In genomic region chr12:4282892-4283511, GRCh38 we compare ENCODE assay signal across 11 cellular contexts. TPM values are rescaled to one million over a fixed set of nuclear protein-coding genes. Genes with fewer than 3 reads are reported as not detected.
DNase-seq lines count a peak whose midpoint lies in the region; ATAC-seq and TF ChIP-seq lines count a peak whose summit lies in the region.
"Had no signal": no experiment of that assay in that cellular context is flagged by ENCODE, and none has a peak within 500 bp of the region (broad histone marks: within the 10 kb centered on the region; RNA-seq: fewer than 3 reads in every experiment).

No MANE protein-coding gene starts in this region.

- WGBS in trophoblast cell (ENCODE audit: extremely low coverage, insufficient coverage, insufficient read length): no CpG with 5 or more reads among the region's 12 CpGs

- H3K4me2 ChIP-seq in GM23338: no peak overlapping the region
- H3K4me2 ChIP-seq in trophoblast cell (ENCODE audit: low read length): no peak overlapping the region

- CTCF ChIA-PET in CD8-positive, alpha-beta memory T cell (lab: Charles Lee): interaction anchor here (1.2 to 1.3 kb wide), 2 partner anchors 23 to 285 kb away, joined by 3 read pairs; no protein-coding TSS in a partner anchor
- CTCF ChIA-PET in RWPE1 (lab: Yijun Ruan, JAX): no interaction called here

- peaks cover 97% of the 10 kb centered on the region for H3K79me2 ChIP-seq in GM23338 (replicated peaks; ENCODE audit: insufficient read depth)
- H3K79me2 ChIP-seq in trophoblast cell (ENCODE audit: control insufficient read depth, insufficient read depth, low read length, poor library complexity): no peaks in the 10 kb centered on the region

- H3K9ac ChIP-seq in trophoblast cell (ENCODE audit: low read length): no peak overlapping the region

- no peaks in the 10 kb centered on the region for H3K27me3 ChIP-seq in CD8-positive, alpha-beta memory T cell (ENCODE audit: insufficient read depth, low read length, poor library complexity, severe bottlenecking)
- H3K27me3 ChIP-seq in GM23338 (ENCODE audit: insufficient read depth): no peaks in the 10 kb centered on the region
- no peaks in the 10 kb centered on the region for H3K27me3 ChIP-seq in trophoblast cell (ENCODE audit: insufficient read depth, low read length)
- H3K27me3 ChIP-seq: right atrium auricular region had no signal

- H3K14ac ChIP-seq in trophoblast cell (ENCODE audit: low read length): no peak overlapping the region

- H3K4me3 ChIP-seq in CD8-positive, alpha-beta memory T cell (ENCODE audit: low read length): no peak overlapping the region
- H3K4me3 ChIP-seq in GM23338: no peak overlapping the region
- no peak overlapping the region for H3K4me3 ChIP-seq in trophoblast cell (ENCODE audit: low read depth, low read length)
- H3K4me3 ChIP-seq: right atrium auricular region had no signal

- H3K79me1 ChIP-seq in trophoblast cell (ENCODE audit: low read length): no peaks in the 10 kb centered on the region

- POLR2A ChIA-PET in CD8-positive, alpha-beta memory T cell (lab: Charles Lee): no interaction called here
- POLR2A ChIA-PET in naive thymus-derived CD8-positive, alpha-beta T cell (lab: Charles Lee): interaction anchor here (0.8 to 1.6 kb wide), 2 partner anchors 13 to 43 kb away, joined by 3 to 4 read pairs; no protein-coding TSS in a partner anchor
- POLR2A ChIA-PET in RWPE1 (lab: Yijun Ruan, JAX; ENCODE audit: low non-redundant PET): no interaction called here

- no peak overlapping the region for H3K4me3 Mint-ChIP-seq in CD8-positive, alpha-beta memory T cell
- H3K4me3 Mint-ChIP-seq in GM23338: no peak overlapping the region; the same call in 2 of the 3 replicates
- peak overlapping the region; percentile 30 for H3K4me3 Mint-ChIP-seq in activated naive CD8-positive, alpha-beta T cell treated with anti-CD3 and anti-CD28 coated beads for 36 hours
- no peak overlapping the region for H3K4me3 Mint-ChIP-seq in naive thymus-derived CD8-positive, alpha-beta T cell
- H3K4me3 Mint-ChIP-seq: dendritic cell treated with granulocyte-macrophage colony-stimulating factor and Interleukin-4, amounts not matched to agents 40 ng/mL and 50 ng/mL, for 4 days had no signal

- TF ChIP-seq CTCF in GM23338 (conservative IDR thresholded peaks at IDR 0.05; ENCODE audit: low read depth in 2 of 2) (peak; percentile 38 to 51), RWPE1 (conservative IDR thresholded peaks at IDR 0.05; ENCODE audit: low read depth) (no peak)

- H3K4me1 ChIP-seq in CD8-positive, alpha-beta memory T cell (ENCODE audit: insufficient read depth, low read length): peaks cover 63% of the 10 kb centered on the region
- H3K4me1 ChIP-seq in GM23338 (ENCODE audit: insufficient read depth) (peaks cover 10% of the 10 kb centered on the region), trophoblast cell (ENCODE audit: control insufficient read depth in 1 of 2, insufficient read depth in 2 of 2, low read length in 2 of 2) (peaks cover 6 to 27% of the 10 kb centered on the region in 2 experiments)

- H3K4me1 Mint-ChIP-seq in CD8-positive, alpha-beta memory T cell: peaks cover 69 to 97% (median 91%) of the 10 kb centered on the region in 3 donors
- peaks cover 67% of the 10 kb centered on the region for H3K4me1 Mint-ChIP-seq in GM23338
- H3K4me1 Mint-ChIP-seq in activated naive CD8-positive, alpha-beta T cell treated with anti-CD3 and anti-CD28 coated beads for 36 hours: peaks cover 88% of the 10 kb centered on the region
- H3K4me1 Mint-ChIP-seq in naive thymus-derived CD8-positive, alpha-beta T cell: peaks cover 44 to 92% (median 81%) of the 10 kb centered on the region in 4 donors

- H3K27ac Mint-ChIP-seq in CD8-positive, alpha-beta memory T cell: peak overlapping the region in 6 of 8 donors; percentile 23 to 58 (median 42)
- H3K27ac Mint-ChIP-seq in GM23338: no peak overlapping the region
- H3K27ac Mint-ChIP-seq in activated naive CD8-positive, alpha-beta T cell treated with anti-CD3 and anti-CD28 coated beads for 36 hours: peak overlapping the region; percentile 83
- peak overlapping the region in 8 of 10 donors; percentile 7 to 88 (median 71) for H3K27ac Mint-ChIP-seq in naive thymus-derived CD8-positive, alpha-beta T cell
- H3K27ac Mint-ChIP-seq: dendritic cell treated with granulocyte-macrophage colony-stimulating factor and Interleukin-4, amounts not matched to agents 40 ng/mL and 50 ng/mL, for 4 days had no signal

- H3K18ac ChIP-seq in trophoblast cell (ENCODE audit: low read length): no peak overlapping the region

- H4K8ac ChIP-seq in trophoblast cell (ENCODE audit: low read depth, low read length): no peak overlapping the region

- peaks cover 0 to 100% (median 23%) of the 10 kb centered on the region in 3 donors for H3K36me3 Mint-ChIP-seq in CD8-positive, alpha-beta memory T cell
- H3K36me3 Mint-ChIP-seq in GM23338 (ENCODE audit: low read depth): peaks cover 100% of the 10 kb centered on the region
- peaks cover 88% of the 10 kb centered on the region for H3K36me3 Mint-ChIP-seq in activated naive CD8-positive, alpha-beta T cell treated with anti-CD3 and anti-CD28 coated beads for 36 hours
- H3K36me3 Mint-ChIP-seq in naive thymus-derived CD8-positive, alpha-beta T cell: peaks cover 0 to 99% (median 15%) of the 10 kb centered on the region in 3 donors

- H2BK5ac ChIP-seq in trophoblast cell (ENCODE audit: low read depth, low read length, poor library complexity): no peak overlapping the region

- H3K4ac ChIP-seq in trophoblast cell (ENCODE audit: low read depth, low read length): no peak overlapping the region

- H2AK5ac ChIP-seq in trophoblast cell (ENCODE audit: low read length): no peak overlapping the region

- ATAC-seq in GM23338: peak; percentile 38
- ATAC-seq in naive thymus-derived CD8-positive, alpha-beta T cell: peak; percentile 30 to 39
- ATAC-seq in HG03469 (IDR thresholded peaks at IDR 0.05; ENCODE audit: unreplicated experiment): no peak
- no peak for ATAC-seq in HG02840 (IDR thresholded peaks at IDR 0.05; ENCODE audit: low FRiP score, unreplicated experiment)

- H2AFZ ChIP-seq in GM23338 (no peak overlapping the region), trophoblast cell (ENCODE audit: insufficient read depth, low read length, poor library complexity) (no peak overlapping the region)

- no peaks in the 10 kb centered on the region for H3K9me3 ChIP-seq in CD8-positive, alpha-beta memory T cell (ENCODE audit: low read length)
- H3K9me3 ChIP-seq in trophoblast cell (ENCODE audit: insufficient read depth, low read depth, low read length): peaks cover 3% of the 10 kb centered on the region
- H3K9me3 ChIP-seq: right atrium auricular region had no signal

- no peak overlapping the region for H4K12ac ChIP-seq in trophoblast cell (ENCODE audit: low read depth, low read length)

- H2BK120ac ChIP-seq in trophoblast cell (ENCODE audit: insufficient read depth, low read length, poor library complexity): no peak overlapping the region

- no peak overlapping the region for H3K23ac ChIP-seq in trophoblast cell (ENCODE audit: low read length)

- H3K9me2 ChIP-seq in GM23338 (ENCODE audit: insufficient read depth): no peaks in the 10 kb centered on the region

- peaks cover 46% of the 10 kb centered on the region for H3F3A ChIP-seq in GM23338 (replicated peaks; ENCODE audit: low read depth)

- H3K27ac ChIP-seq in CD8-positive, alpha-beta memory T cell (ENCODE audit: low read depth, low read length): no peak overlapping the region
- H3K27ac ChIP-seq in GM23338 (ENCODE audit: low read depth) (no peak overlapping the region), RWPE1 (no peak overlapping the region), trophoblast cell (ENCODE audit: low read depth, low read length) (no peak overlapping the region)
- H3K27ac ChIP-seq: C4-2B, right atrium auricular region had no signal

- H4K91ac ChIP-seq in trophoblast cell (ENCODE audit: low read depth, low read length): no peak overlapping the region

- H3K36me3 ChIP-seq in CD8-positive, alpha-beta memory T cell (ENCODE audit: insufficient read depth, low read length): peaks cover 86% of the 10 kb centered on the region
- H3K36me3 ChIP-seq in GM23338 (ENCODE audit: insufficient read depth) (peaks cover 87% of the 10 kb centered on the region), trophoblast cell (ENCODE audit: control insufficient read depth in 1 of 2, insufficient read depth in 2 of 2, low read length in 2 of 2) (peaks cover 78 to 89% of the 10 kb centered on the region in 2 experiments)

- H2BK12ac ChIP-seq in trophoblast cell (ENCODE audit: low read length): no peak overlapping the region

- no peaks in the 10 kb centered on the region for H3K9me3 Mint-ChIP-seq in CD8-positive, alpha-beta memory T cell
- H3K9me3 Mint-ChIP-seq in GM23338: no peaks in the 10 kb centered on the region; the same call in 2 of the 3 replicates
- H3K9me3 Mint-ChIP-seq in activated naive CD8-positive, alpha-beta T cell treated with anti-CD3 and anti-CD28 coated beads for 36 hours: no peaks in the 10 kb centered on the region
- H3K9me3 Mint-ChIP-seq in naive thymus-derived CD8-positive, alpha-beta T cell: no peaks in the 10 kb centered on the region
- H3K9me3 Mint-ChIP-seq: dendritic cell treated with granulocyte-macrophage colony-stimulating factor and Interleukin-4, amounts not matched to agents 40 ng/mL and 50 ng/mL, for 4 days had no signal

- no peaks in the 10 kb centered on the region for H3K27me3 Mint-ChIP-seq in CD8-positive, alpha-beta memory T cell
- peaks cover 31% of the 10 kb centered on the region for H3K27me3 Mint-ChIP-seq in GM23338 (ENCODE audit: insufficient read depth, low read depth, poor library complexity)
- H3K27me3 Mint-ChIP-seq in activated naive CD8-positive, alpha-beta T cell treated with anti-CD3 and anti-CD28 coated beads for 36 hours: no peaks in the 10 kb centered on the region
- no peaks in the 10 kb centered on the region for H3K27me3 Mint-ChIP-seq in naive thymus-derived CD8-positive, alpha-beta T cell

- peaks cover 69% of the 10 kb centered on the region for H4K20me1 ChIP-seq in GM23338 (replicated peaks; ENCODE audit: insufficient read depth)

- DNase-seq in CD8-positive, alpha-beta memory T cell: no peak
- DNase-seq in GM23338 (ENCODE audit: low spot score): peak; percentile 69
- no peak for DNase-seq in activated naive CD8-positive, alpha-beta T cell treated with anti-CD3 and anti-CD28 coated beads for 36 hours
- DNase-seq in naive thymus-derived CD8-positive, alpha-beta T cell: no peak
- DNase-seq in RWPE1 (ENCODE audit: low spot score): no peak
- DNase-seq in trophoblast cell: no peak

RNA-seq across cellular contexts. Expression of gene CCND2, which starts 9.4 kb away (rescaled TPM):
- 100 to 1,000 TPM; 784 to 792 TPM for total RNA-seq in CD8-positive, alpha-beta memory T cell
- polyA plus RNA-seq in CD8-positive, alpha-beta memory T cell: 72.4 TPM
- 208 and 224 TPM in 2 replicates for total RNA-seq in GM23338 (2014; rRNA removed; shearing (Covaris generic))
- polyA plus RNA-seq in GM23338 (2016; fragmentation: Nextera tagmentation; extraction: Ambion mirVana): 70.1 and 75.6 TPM in 2 replicates
- total RNA-seq in activated naive CD8-positive, alpha-beta T cell treated with anti-CD3 and anti-CD28 coated beads for 36 hours: 100 to 1,000 TPM; 749 TPM
- total RNA-seq in naive thymus-derived CD8-positive, alpha-beta T cell: 10 to 100 TPM; 89.3 to 93.3 TPM
- polyA plus RNA-seq in naive thymus-derived CD8-positive, alpha-beta T cell: 10 to 100 TPM; 69.3 to 94.1 (median 84.9) TPM
- 133 TPM in 2 replicates for polyA plus RNA-seq in trophoblast cell (2013)

RNA-seq across cellular contexts. Expression of gene TIGAR, which starts 38.0 kb away (rescaled TPM):
- 10 to 100 TPM; 22.8 to 29.6 TPM for total RNA-seq in CD8-positive, alpha-beta memory T cell
- polyA plus RNA-seq in CD8-positive, alpha-beta memory T cell: 4.2 TPM
- total RNA-seq in GM23338 (2014; rRNA removed; shearing (Covaris generic)): 10.4 and 17.0 TPM in 2 replicates
- polyA plus RNA-seq in GM23338 (2016; fragmentation: Nextera tagmentation; extraction: Ambion mirVana): 9.3 and 13.3 TPM in 2 replicates
- 10 to 100 TPM; 14.0 to 15.8 TPM for total RNA-seq in activated naive CD8-positive, alpha-beta T cell treated with anti-CD3 and anti-CD28 coated beads for 36 hours
- 10 to 100 TPM; 10.6 to 14.0 TPM for total RNA-seq in naive thymus-derived CD8-positive, alpha-beta T cell
- 1 to 10 TPM; 2.1 to 4.2 (median 2.5) TPM for polyA plus RNA-seq in naive thymus-derived CD8-positive, alpha-beta T cell
- 22.8 and 24.9 TPM in 2 replicates for polyA plus RNA-seq in trophoblast cell (2013)

Comparison
In these comparisons a context has a peak if more than half of its experiments do, and no peak if none do; other contexts are left out.
1. ATAC-seq: peak in GM23338 (single experiment) and naive thymus-derived CD8-positive, alpha-beta T cell (2 of 2); none in HG03469 (single experiment) and HG02840 (single experiment).